8 cellular contexts compared by ENCODE assay signal in the genomic region with DNA sequence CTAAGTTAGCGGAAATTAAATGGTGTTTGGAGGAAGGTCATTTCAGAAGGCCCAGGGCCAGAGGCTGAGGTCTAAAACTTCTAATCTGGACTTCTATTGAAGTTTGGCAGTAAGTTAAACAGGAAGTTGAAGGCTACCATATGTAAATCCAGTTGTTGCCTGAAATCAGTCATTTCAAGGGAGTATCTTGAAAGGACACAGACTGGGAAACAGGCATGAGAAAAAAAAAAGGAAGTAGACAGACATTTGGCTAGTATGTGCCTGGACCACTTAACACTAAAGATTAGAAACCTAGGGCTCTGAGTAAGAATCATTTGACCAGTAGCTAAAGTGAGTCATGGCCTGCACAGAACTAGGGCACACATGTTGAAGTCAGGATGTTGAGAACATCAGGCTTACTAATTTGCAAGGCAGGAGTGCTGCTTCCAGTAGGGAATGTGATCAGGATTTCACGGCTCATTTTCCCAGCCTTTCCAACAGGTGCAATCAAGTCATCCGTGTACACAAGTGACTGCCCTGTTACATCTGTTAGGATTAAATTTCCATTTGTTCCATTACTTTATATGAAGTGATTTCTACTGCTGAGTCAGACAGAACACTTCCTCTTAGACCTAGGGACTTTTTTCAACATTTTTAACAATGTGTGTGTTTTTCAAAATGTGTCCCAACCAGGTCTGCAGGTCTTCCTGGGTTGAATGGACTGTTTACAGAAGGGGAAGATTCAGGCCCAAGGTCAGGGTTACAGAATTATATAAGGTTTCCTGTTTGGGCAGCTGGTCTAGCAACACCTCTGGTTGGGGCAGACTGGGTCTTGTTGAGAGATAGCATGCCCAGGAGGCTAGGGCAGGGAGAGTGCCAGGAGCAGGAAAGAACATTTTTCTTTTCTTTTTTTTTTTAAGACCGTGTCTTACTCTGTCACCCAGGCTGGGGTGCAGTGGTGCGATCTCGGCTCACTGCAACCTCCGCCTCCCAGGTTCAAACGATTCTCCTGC.
DNase-seq lines count a peak whose midpoint lies in the region; ATAC-seq and TF ChIP-seq lines count a peak whose summit lies in the region.

No MANE protein-coding gene starts in this region.

- peaks cover 54% of the 10 kb centered on the region for H3K4me1 Mint-ChIP-seq in activated CD8-positive, alpha-beta T cell treated with anti-CD3 and anti-CD28 coated beads, Interleukin-2, amount 10 ng/mL, durations not matched to agents 7 days and 5 days (ENCODE audit: low read depth)
- peaks cover 62% of the 10 kb centered on the region for H3K4me1 Mint-ChIP-seq in neural crest cell

- TF ChIP-seq CTCF in AG10803 (conservative IDR thresholded peaks at IDR 0.05; ENCODE audit: low read length) = no peak
- no peak for TF ChIP-seq CTCF in fibroblast of pulmonary artery (IDR thresholded peaks at IDR 0.05; ENCODE audit: low read length, missing control alignments)
- TF ChIP-seq CTCF in neural crest cell (conservative IDR thresholded peaks at IDR 0.05) = no peak

- H3K36me3 Mint-ChIP-seq in activated CD8-positive, alpha-beta T cell treated with anti-CD3 and anti-CD28 coated beads, Interleukin-2, amount 10 ng/mL, durations not matched to agents 7 days and 5 days (ENCODE audit: low read depth) = peaks cover 31% of the 10 kb centered on the region
- no peaks in the 10 kb centered on the region for H3K36me3 Mint-ChIP-seq in neural crest cell (ENCODE audit: low read depth)

- POLR2A ChIA-PET in activated CD8-positive, alpha-beta T cell treated with anti-CD3 and anti-CD28 coated beads, Interleukin-2, amount 10 ng/mL, durations not matched to agents 7 days and 5 days (lab: Charles Lee) = interaction anchor here (0.6 to 4.2 kb wide), 15 partner anchors 8 to 348 kb away, joined by 3 to 57 read pairs (median 11); a partner anchor contains a TSS

- peak overlapping the region; percentile 98 for H3K27ac Mint-ChIP-seq in activated CD8-positive, alpha-beta T cell treated with anti-CD3 and anti-CD28 coated beads, Interleukin-2, amount 10 ng/mL, durations not matched to agents 7 days and 5 days
- peak overlapping the region; percentile 99 for H3K27ac Mint-ChIP-seq in neural crest cell (ENCODE audit: unreplicated experiment)

- H3K4me3 ChIP-seq in AG10803 (ENCODE audit: low read length) = peak overlapping the region; percentile 81
- peak overlapping the region; percentile 66 for H3K4me3 ChIP-seq in fibroblast of pulmonary artery (replicated peaks; ENCODE audit: low read depth, low read length)

- no peaks in the 10 kb centered on the region for H3K9me3 Mint-ChIP-seq in activated CD8-positive, alpha-beta T cell treated with anti-CD3 and anti-CD28 coated beads, Interleukin-2, amount 10 ng/mL, durations not matched to agents 7 days and 5 days (ENCODE audit: insufficient read depth)
- H3K9me3 Mint-ChIP-seq in neural crest cell = no peaks in the 10 kb centered on the region

- DNase-seq in AG10803 (ENCODE audit: low read depth) (peak; percentile 94), NCI-H345 treated with DMSO at 0.1 percent for 48 hours (lab: John Stamatoyannopoulos, UW; ENCODE audit: unreplicated experiment) (peak; percentile 58), fibroblast of pulmonary artery (ENCODE audit: low read depth) (peak; percentile 94), neural crest cell (ENCODE audit: low read depth, low spot score) (no peak), NCI-H2227 treated with DMSO at 0.1 percent for 48 hours (lab: John Stamatoyannopoulos, UW) (no peak)
- DNase-seq in activated CD8-positive, alpha-beta T cell treated with anti-CD3 and anti-CD28 coated beads, Interleukin-2, amount 10 ng/mL, durations not matched to agents 7 days and 5 days = peak; percentile 35

- no peaks in the 10 kb centered on the region for H3K27me3 Mint-ChIP-seq in activated CD8-positive, alpha-beta T cell treated with anti-CD3 and anti-CD28 coated beads, Interleukin-2, amount 10 ng/mL, durations not matched to agents 7 days and 5 days (ENCODE audit: low read depth)
- no peaks in the 10 kb centered on the region for H3K27me3 Mint-ChIP-seq in neural crest cell (ENCODE audit: low read depth)

- H3K4me3 Mint-ChIP-seq in activated CD8-positive, alpha-beta T cell treated with anti-CD3 and anti-CD28 coated beads, Interleukin-2, amount 10 ng/mL, durations not matched to agents 7 days and 5 days = peak overlapping the region; percentile 93
- H3K4me3 Mint-ChIP-seq in neural crest cell = peak overlapping the region; percentile 91

- CTCF ChIA-PET in activated CD8-positive, alpha-beta T cell treated with anti-CD3 and anti-CD28 coated beads, Interleukin-2, amount 10 ng/mL, durations not matched to agents 7 days and 5 days (lab: Charles Lee) = interaction anchor here (0.7 to 7.2 kb wide), 18 partner anchors 7 to 367 kb away, joined by 3 to 124 read pairs (median 13); no protein-coding TSS in a partner anchor

- ATAC-seq in GM18520 (IDR thresholded peaks at IDR 0.05; ENCODE audit: unreplicated experiment) = peak; percentile 62
- ATAC-seq in HG03103 (IDR thresholded peaks at IDR 0.05; ENCODE audit: low read depth, unreplicated experiment) = peak; percentile 56
- ATAC-seq in activated CD8-positive, alpha-beta T cell treated with anti-CD3 and anti-CD28 coated beads, Interleukin-2, amount 10 ng/mL, durations not matched to agents 7 days and 5 days = no peak

Comparison
In these comparisons a context has a peak if more than half of its experiments do, and no peak if none do; other contexts are left out.
1. DNase-seq: peak in AG10803 (single experiment), NCI-H345 treated with DMSO at 0.1 percent for 48 hours (single experiment), activated CD8-positive, alpha-beta T cell treated with anti-CD3 and anti-CD28 coated beads, Interleukin-2, amount 10 ng/mL, durations not matched to agents 7 days and 5 days (single experiment) and fibroblast of pulmonary artery (single experiment); none in neural crest cell (single experiment) and NCI-H2227 treated with DMSO at 0.1 percent for 48 hours (single experiment).